Comparison of ENCODE assay signal across 8 cellular contexts in genomic region chr17:81398170-81398854, GRCh38. TPM values are rescaled to one million over a fixed set of nuclear protein-coding genes. Genes with fewer than 3 reads are reported as not detected.
A peak's percentile ranks its signal among the peaks of the same experiment; 100 is the strongest.
DNase-seq lines count a peak whose midpoint lies in the region; ATAC-seq and TF ChIP-seq lines count a peak whose summit lies in the region.

No MANE protein-coding gene starts in this region.

- TF ChIP-seq CTCF in RWPE2 (IDR thresholded peaks at IDR 0.05; ENCODE audit: poor library complexity, severe bottlenecking) (no peak), esophagus muscularis mucosa (IDR thresholded peaks at IDR 0.05) (no peak), osteocyte (IDR thresholded peaks at IDR 0.05) (no peak), GM13976 (IDR thresholded peaks at IDR 0.05; ENCODE audit: borderline replicate concordance, control extremely low read depth, extremely low read depth, insufficient read depth, missing control alignments) (no peak)

- peaks cover 9% of the 10 kb centered on the region for H3K4me1 ChIP-seq in RWPE2 (ENCODE audit: insufficient read depth, poor library complexity, severe bottlenecking)
- peaks cover 45 to 61% (median 58%) of the 10 kb centered on the region in 4 donors for H3K4me1 ChIP-seq in esophagus muscularis mucosa

- intact Hi-C loops in esophagus muscularis mucosa (cut with DNase I): loop anchor here (5.0 kb wide), 1 partner anchor 114 kb away; the partner anchor contains the start of gene ACTG1

- TF ChIP-seq EP300 in esophagus muscularis mucosa (IDR thresholded peaks at IDR 0.05): no peak

- H3K9me3 ChIP-seq in RWPE2 (ENCODE audit: severe bottlenecking) (no peaks in the 10 kb centered on the region), esophagus muscularis mucosa (no peaks in the 10 kb centered on the region)

- 22% methylated on average over 25 of the region's 49 CpGs for WGBS in esophagus muscularis mucosa

- H3K27me3 ChIP-seq in RWPE2 (ENCODE audit: insufficient read depth, poor library complexity, severe bottlenecking): no peaks in the 10 kb centered on the region
- no peaks in the 10 kb centered on the region for H3K27me3 ChIP-seq in esophagus muscularis mucosa

- no peaks in the 10 kb centered on the region for H3K36me3 Mint-ChIP-seq in osteocyte (ENCODE audit: unreplicated experiment)

- H3K27ac Mint-ChIP-seq in osteocyte (ENCODE audit: unreplicated experiment): peak overlapping the region; percentile 99

- peak; percentile 59 for DNase-seq in GM03348 (ENCODE audit: low spot score)
- DNase-seq in RWPE2 (ENCODE audit: low spot score): no peak
- no peak for DNase-seq in esophagus muscularis mucosa (ENCODE audit: extremely low spot score)
- DNase-seq in osteocyte (ENCODE audit: extremely low spot score, unreplicated experiment): no peak
- DNase-seq in GM13976 (ENCODE audit: low spot score): no peak
- no peak for DNase-seq in NCI-H774 (lab: John Stamatoyannopoulos, UW)
- DNase-seq in A172 (ENCODE audit: low spot score): no peak

- no peak for TF ChIP-seq POLR2A in esophagus muscularis mucosa (IDR thresholded peaks at IDR 0.05; ENCODE audit: low read depth)

- H3K9me3 Mint-ChIP-seq in osteocyte (ENCODE audit: unreplicated experiment): no peaks in the 10 kb centered on the region

- H3K4me3 ChIP-seq in RWPE2 (ENCODE audit: severe bottlenecking): peak overlapping the region; percentile 82
- peak overlapping the region; percentile 79 to 95 (median 90) for H3K4me3 ChIP-seq in esophagus muscularis mucosa

- in situ Hi-C loops in GM13976 (cut with MboI; ENCODE audit: low sequenced_read_pairs, unreplicated experiment): no loop called here

- H3K4me1 Mint-ChIP-seq in osteocyte (ENCODE audit: unreplicated experiment): peaks cover 50% of the 10 kb centered on the region

- peak overlapping the region; percentile 86 for H3K4me3 Mint-ChIP-seq in osteocyte (ENCODE audit: unreplicated experiment)

- peaks cover 8% of the 10 kb centered on the region; the same call in 1 of the 2 replicates for H3K36me3 ChIP-seq in RWPE2 (ENCODE audit: low read depth)
- no peaks in the 10 kb centered on the region for H3K36me3 ChIP-seq in esophagus muscularis mucosa

- peak overlapping the region; percentile 75 for H3K27ac ChIP-seq in RWPE2 (ENCODE audit: poor library complexity, severe bottlenecking)
- peak overlapping the region; percentile 96 to 100 (median 99) for H3K27ac ChIP-seq in esophagus muscularis mucosa (replicated peaks in 1 of 4)

- no peak for ATAC-seq in RWPE2 (ENCODE audit: low read depth)
- no peak for ATAC-seq in HG02852 (IDR thresholded peaks at IDR 0.05; ENCODE audit: unreplicated experiment)

- no peaks in the 10 kb centered on the region for H3K27me3 Mint-ChIP-seq in osteocyte (ENCODE audit: unreplicated experiment)

RNA-seq across cellular contexts. Expression of gene BAHCC1, which starts 3.1 kb away (rescaled TPM):
- total RNA-seq in esophagus muscularis mucosa (10 to 100 TPM; 15.9 to 38.1 (median 21.1) TPM), osteocyte (55.7 and 57.0 TPM in 2 replicates)
- 0.95 and 2.0 TPM in 2 replicates for total RNA-seq in A172 (2014; rRNA removed; shearing (Covaris generic))
